Comparison of ENCODE assay signal across 18 cellular contexts in genomic region chr3:58176185-58176530, GRCh38. TPM values are rescaled to one million over a fixed set of nuclear protein-coding genes. Genes with fewer than 3 reads are reported as not detected.
DNase-seq lines count a peak whose midpoint lies in the region; ATAC-seq, FAIRE-seq and TF ChIP-seq lines count a peak whose summit lies in the region.
"Had no signal": no experiment of that assay in that cellular context is flagged by ENCODE, and none has a peak within 500 bp of the region (broad histone marks: within the 10 kb centered on the region; RNA-seq: fewer than 3 reads in every experiment).

No MANE protein-coding gene starts in this region.

- ATAC-seq in heart right ventricle: no peak
- no peak for ATAC-seq in left lung
- ATAC-seq in pancreas: no peak
- no peak for ATAC-seq in HG03196 (IDR thresholded peaks at IDR 0.05; ENCODE audit: unreplicated experiment)
- no peak for ATAC-seq in activated naive CD4-positive, alpha-beta T cell treated with anti-CD3 and anti-CD28 coated beads, Interleukin-2, amount 50 U/mL, for 72 hours
- ATAC-seq: gastrocnemius medialis had no signal

- H3K27me3 ChIP-seq in heart right ventricle (peaks cover 0 to 7% (median 0%) of the 10 kb centered on the region in 7 donors), right atrium auricular region (no peaks in the 10 kb centered on the region), left lung (peaks cover 0 to 7% of the 10 kb centered on the region in 2 donors), pancreas (no peaks in the 10 kb centered on the region), breast epithelium (no peaks in the 10 kb centered on the region)
- H3K27me3 ChIP-seq: gastrocnemius medialis had no signal

- H3K27ac ChIP-seq in heart right ventricle (peak overlapping the region in 6 of 10 donors; percentile 15 to 67 (median 26)), right atrium auricular region (no peak overlapping the region), left lung (peak overlapping the region; percentile 39 to 62), pancreas (peak overlapping the region; percentile 53 to 87 (median 80)), breast epithelium (no peak overlapping the region)

- no peak for FAIRE-seq in pancreas (lab: Jason Lieb, UNC)
- FAIRE-seq: D721Med had no signal

- no peaks in the 10 kb centered on the region for H3K9me3 ChIP-seq in heart right ventricle
- no peaks in the 10 kb centered on the region for H3K9me3 ChIP-seq in right atrium auricular region
- H3K9me3 ChIP-seq in left lung: no peaks in the 10 kb centered on the region
- H3K9me3 ChIP-seq in pancreas: no peaks in the 10 kb centered on the region
- H3K9me3 ChIP-seq in breast epithelium: no peaks in the 10 kb centered on the region
- H3K9me3 ChIP-seq: gastrocnemius medialis had no signal

- H3K9me3 Mint-ChIP-seq in activated naive CD4-positive, alpha-beta T cell treated with anti-CD3 and anti-CD28 coated beads, Interleukin-2, amount 50 U/mL, for 72 hours: no peaks in the 10 kb centered on the region
- H3K9me3 Mint-ChIP-seq: activated CD4-positive, alpha-beta T cell treated with anti-CD3 and anti-CD28 coated beads, Interleukin-2, amount 10 ng/mL, durations not matched to agents 7 days and 5 days; IgD-negative memory B cell had no signal

- H3K4me3 ChIP-seq in heart right ventricle (no peak overlapping the region), right atrium auricular region (no peak overlapping the region), left lung (no peak overlapping the region), pancreas (no peak overlapping the region), breast epithelium (no peak overlapping the region)
- H3K4me3 ChIP-seq: gastrocnemius medialis had no signal

- H3K4me1 ChIP-seq in heart right ventricle (peaks cover 14 to 52% (median 42%) of the 10 kb centered on the region in 9 donors), right atrium auricular region (peaks cover 0 to 35% of the 10 kb centered on the region in 2 donors), left lung (peaks cover 16 to 45% of the 10 kb centered on the region in 2 donors), pancreas (peaks cover 33 to 51% (median 43%) of the 10 kb centered on the region in 3 donors), breast epithelium (peaks cover 0 to 13% of the 10 kb centered on the region in 2 donors)

- TF ChIP-seq CTCF in heart right ventricle (IDR thresholded peaks at IDR 0.05) (no peak), right atrium auricular region (IDR thresholded peaks at IDR 0.05) (no peak), left lung (IDR thresholded peaks at IDR 0.05) (no peak), pancreas (IDR thresholded peaks at IDR 0.05) (no peak), breast epithelium (IDR thresholded peaks at IDR 0.05) (no peak)

- 90 to 96% methylated on average over 3 of the region's 3 CpGs for WGBS in heart right ventricle, 2 donors
- WGBS in pancreas, 2 donors: 68 to 72% methylated on average over 3 of the region's 3 CpGs

- DNase-seq in heart right ventricle: no peak
- DNase-seq in right atrium auricular region (ENCODE audit: low spot score): no peak
- no peak for DNase-seq in left lung
- no peak for DNase-seq in pancreas
- no peak for DNase-seq in HPDE6-E6E7 (ENCODE audit: extremely low spot score)
- no peak for DNase-seq in breast epithelium (ENCODE audit: low spot score in 2 of 2)
- DNase-seq in activated naive CD4-positive, alpha-beta T cell treated with anti-CD3 and anti-CD28 coated beads, Interleukin-2, amount 50 U/mL, for 72 hours (ENCODE audit: low spot score in 2 of 2): no peak
- DNase-seq: activated CD4-positive, alpha-beta T cell treated with anti-CD3 and anti-CD28 coated beads, Interleukin-2, amount 10 ng/mL, durations not matched to agents 7 days and 5 days; activated naive CD4-positive, alpha-beta T cell; gastrocnemius medialis; NCI-H187; stimulated activated naive CD4-positive, alpha-beta T cell; SW 1271 had no signal

- intact Hi-C loops in heart right ventricle (cut with DNase I) (loop anchor here in 3 of 10 donors (5.0 kb wide), 2 partner anchors 169 to 241 kb away; partner anchors contain the start of gene FLNB (in 2 of the 3)), left lung (cut with DNase I) (no loop called here), pancreas (cut with DNase I) (no loop called here), breast epithelium (cut with DNase I; ENCODE audit: low total_unique reads) (no loop called here)

- no peaks in the 10 kb centered on the region for H3K36me3 Mint-ChIP-seq in activated naive CD4-positive, alpha-beta T cell treated with anti-CD3 and anti-CD28 coated beads, Interleukin-2, amount 50 U/mL, for 72 hours
- H3K36me3 Mint-ChIP-seq: IgD-negative memory B cell had no signal

- H3K27ac Mint-ChIP-seq in activated naive CD4-positive, alpha-beta T cell treated with anti-CD3 and anti-CD28 coated beads, Interleukin-2, amount 50 U/mL, for 72 hours: no peak overlapping the region
- H3K27ac Mint-ChIP-seq: activated CD4-positive, alpha-beta T cell treated with anti-CD3 and anti-CD28 coated beads, Interleukin-2, amount 10 ng/mL, durations not matched to agents 7 days and 5 days had no signal

- no peak for TF ChIP-seq POLR2A in breast epithelium (IDR thresholded peaks at IDR 0.05)

- peaks cover 0 to 10% (median 0%) of the 10 kb centered on the region in 9 donors for H3K36me3 ChIP-seq in heart right ventricle
- no peaks in the 10 kb centered on the region for H3K36me3 ChIP-seq in right atrium auricular region
- H3K36me3 ChIP-seq in left lung: peaks cover 0 to 4% of the 10 kb centered on the region in 2 donors
- peaks cover 0 to 2% (median 0%) of the 10 kb centered on the region in 3 donors for H3K36me3 ChIP-seq in pancreas
- no peaks in the 10 kb centered on the region for H3K36me3 ChIP-seq in breast epithelium
- H3K36me3 ChIP-seq: gastrocnemius medialis had no signal

RNA-seq across cellular contexts. Expression of gene DNASE1L3, which starts 34.6 kb away (rescaled TPM):
- total RNA-seq in heart right ventricle (1 to 10 TPM; 1.2 to 4.6 (median 2.4) TPM), right atrium auricular region (10 to 100 TPM in 1 of 2 donors, 1 to 10 TPM in 1; 1.5 to 11.5 TPM), left lung (1 to 10 TPM; 1.2 to 3.0 TPM), pancreas (under 1 TPM in 4 of 6 donors, not detected in 2; 0.20 to 0.37 (median 0.28) TPM), breast epithelium (1 to 10 TPM in 2 of 3 donors, under 1 TPM in 1; 0.44 to 9.2 (median 5.6) TPM)
- polyA plus RNA-seq in heart right ventricle (1 to 10 TPM; 2.3 to 3.1 TPM), pancreas (under 1 TPM; 0.38 to 0.49 TPM)
- not detected for total RNA-seq in activated naive CD4-positive, alpha-beta T cell treated with anti-CD3 and anti-CD28 coated beads, Interleukin-2, amount 50 U/mL, for 72 hours
- total RNA-seq: activated CD4-positive, alpha-beta T cell treated with anti-CD3 and anti-CD28 coated beads, Interleukin-2, amount 10 ng/mL, durations not matched to agents 7 days and 5 days; H4 had no signal
- polyA plus RNA-seq: BJ had no signal

Comparison
In these comparisons a context has a peak if more than half of its experiments do, and no peak if none do; other contexts are left out.
1. H3K27ac ChIP-seq: peak in heart right ventricle (6 of 10), left lung (2 of 2) and pancreas (4 of 4); none in right atrium auricular region (0 of 2) and breast epithelium (0 of 2).